In genomic region chrX:20451936-20452335, GRCh38 we compare ENCODE assay signal across 1 cellular context.
TF ChIP-seq lines count a peak whose summit lies in the region.

No MANE protein-coding gene starts in this region.

TF ChIP-seq in IMR-90, 13 proteins besides CTCF, POLR2A, EP300 and RAD21:
- TF ChIP-seq RFX5 (IDR thresholded peaks at IDR 0.05; ENCODE audit: low read depth, low read length) (no peak), MXI1 (IDR thresholded peaks at IDR 0.05; ENCODE audit: borderline replicate concordance, low read depth, low read length) (no peak), MAFK (IDR thresholded peaks at IDR 0.05; ENCODE audit: low read depth, low read length) (no peak)
